30 cellular contexts compared by ENCODE assay signal in the genomic region with DNA sequence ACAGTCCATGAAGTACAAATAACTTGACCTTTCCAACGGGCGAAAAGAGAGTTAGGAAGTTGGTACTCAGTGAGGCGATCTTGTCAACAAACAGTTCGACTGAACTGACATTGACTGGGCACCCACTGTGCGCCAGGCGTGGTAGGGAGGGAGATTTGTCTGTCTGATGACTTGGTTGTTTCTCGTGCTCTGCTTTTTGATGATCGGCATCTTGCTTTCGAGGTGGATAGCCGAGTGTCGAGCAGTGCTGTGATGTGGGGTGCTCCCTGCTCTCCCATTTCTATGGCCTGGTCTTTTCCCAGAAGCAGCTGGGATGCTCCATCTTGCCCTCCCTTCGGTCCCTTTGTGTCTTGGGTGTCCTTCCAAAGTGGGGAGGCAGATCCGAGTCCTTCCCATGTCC. TPM values are rescaled to one million over a fixed set of nuclear protein-coding genes. Genes with fewer than 3 reads are reported as not detected.
DNase-seq lines count a peak whose midpoint lies in the region; ATAC-seq and TF ChIP-seq lines count a peak whose summit lies in the region.
"Had no signal": no experiment of that assay in that cellular context is flagged by ENCODE, and none has a peak within 500 bp of the region (broad histone marks: within the 10 kb centered on the region; RNA-seq: fewer than 3 reads in every experiment).

No MANE protein-coding gene starts in this region.

- peaks cover 19% of the 10 kb centered on the region for H3K4me1 Mint-ChIP-seq in GM23338
- peaks cover 41% of the 10 kb centered on the region for H3K4me1 Mint-ChIP-seq in brain
- H3K4me1 Mint-ChIP-seq: naive thymus-derived CD8-positive, alpha-beta T cell; stimulated activated effector memory CD8-positive, alpha-beta T cell treated with anti-CD3 and anti-CD28 coated beads, Interleukin-12 subunit alpha, Interleukin-12 subunit beta, amount 100 ng/mL, for 72 hours; T-helper 17 cell had no signal

- H3K27me3 Mint-ChIP-seq in GM23338 (ENCODE audit: insufficient read depth, low read depth, poor library complexity): peaks cover 7% of the 10 kb centered on the region
- H3K27me3 Mint-ChIP-seq in brain: peaks cover 5% of the 10 kb centered on the region
- H3K27me3 Mint-ChIP-seq: dendritic cell treated with granulocyte-macrophage colony-stimulating factor and Interleukin-4, amounts not matched to agents 40 ng/mL and 50 ng/mL, for 4 days had no signal

- H3K9me3 ChIP-seq in muscle layer of colon (ENCODE audit: low read length) (no peaks in the 10 kb centered on the region), sigmoid colon (no peaks in the 10 kb centered on the region), heart left ventricle (peaks cover 0 to 6% (median 0%) of the 10 kb centered on the region in 12 donors), upper lobe of right lung (no peaks in the 10 kb centered on the region)
- H3K9me3 ChIP-seq: A549, ascending aorta, esophagus squamous epithelium, pancreas, SK-N-SH had no signal

- H3K9me3 Mint-ChIP-seq in GM23338 (peaks cover 11% of the 10 kb centered on the region; the same call in 2 of the 3 replicates), brain (peaks cover 6 to 23% (median 18%) of the 10 kb centered on the region in 5 experiments)
- H3K9me3 Mint-ChIP-seq: activated T-helper 2 cell treated with anti-CD3 and anti-CD28 coated beads, Interferon-gamma antibody, Interleukin-2, Interleukin-4, amounts not matched to agents 10 μg/mL and 5 μg/mL and 100 μg/mL, durations not matched to agents 14 hours and 24 hours and 36 hours had no signal

- H3K27me3 ChIP-seq in GM23338 (ENCODE audit: insufficient read depth) (no peaks in the 10 kb centered on the region), muscle layer of colon (ENCODE audit: control insufficient read depth in 1 of 2, insufficient read depth in 2 of 2, low read length in 2 of 2) (no peaks in the 10 kb centered on the region), sigmoid colon (no peaks in the 10 kb centered on the region), heart left ventricle (no peaks in the 10 kb centered on the region), upper lobe of right lung (no peaks in the 10 kb centered on the region)
- H3K27me3 ChIP-seq: ascending aorta, esophagus squamous epithelium, pancreas had no signal

- peaks cover 6% of the 10 kb centered on the region; the same call in 1 of the 2 replicates for H3K9me2 ChIP-seq in GM23338 (ENCODE audit: insufficient read depth)
- H3K9me2 ChIP-seq: SK-N-SH had no signal

- ATAC-seq in GM23338: peak; percentile 12
- ATAC-seq in heart left ventricle: no peak
- no peak for ATAC-seq in GM18909 (IDR thresholded peaks at IDR 0.05; ENCODE audit: poor library complexity, unreplicated experiment)
- ATAC-seq in upper lobe of right lung: no peak
- ATAC-seq: A549; activated CD8-positive, alpha-beta T cell treated with anti-CD3 and anti-CD28 coated beads for 36 hours; CD8-positive, alpha-beta T cell; naive thymus-derived CD8-positive, alpha-beta T cell; stimulated activated effector memory CD8-positive, alpha-beta T cell treated with anti-CD3 and anti-CD28 coated beads, Interleukin-12 subunit alpha, Interleukin-12 subunit beta, amount 100 ng/mL, for 72 hours; T-helper 17 cell had no signal

- no peaks in the 10 kb centered on the region for H3F3A ChIP-seq in GM23338 (replicated peaks; ENCODE audit: low read depth)

- no peak for TF ChIP-seq CTCF in GM23338 (conservative IDR thresholded peaks at IDR 0.05; ENCODE audit: low read depth in 2 of 2)
- no peak for TF ChIP-seq CTCF in brain (conservative IDR thresholded peaks at IDR 0.05)
- TF ChIP-seq CTCF in sigmoid colon (IDR thresholded peaks at IDR 0.05): no peak
- TF ChIP-seq CTCF in heart left ventricle (IDR thresholded peaks at IDR 0.05): no peak
- TF ChIP-seq CTCF in upper lobe of right lung (IDR thresholded peaks at IDR 0.05): no peak

- peak overlapping the region; percentile 23 for H3K9ac ChIP-seq in muscle layer of colon (ENCODE audit: low read length)
- H3K9ac ChIP-seq: SK-N-SH had no signal

- DNase-seq in GM23338 (ENCODE audit: low spot score) (no peak), sigmoid colon (no peak), heart left ventricle (no peak), upper lobe of right lung (no peak)
- DNase-seq in activated naive CD4-positive, alpha-beta T cell (lab: John Stamatoyannopoulos, UW): no peak
- DNase-seq: activated CD4-positive, alpha-beta T cell treated with anti-CD3 and anti-CD28 coated beads for 1 hour; activated CD8-positive, alpha-beta T cell treated with anti-CD3 and anti-CD28 coated beads for 36 hours; CD8-positive, alpha-beta T cell; esophagus squamous epithelium; HCEC 1CT; Karpas-422; left lung; MV-4-11; naive thymus-derived CD8-positive, alpha-beta T cell; NCI-H146; OCI-M1; pancreas; SK-N-SH; stimulated activated CD4-positive, alpha-beta T cell treated with anti-CD3 and anti-CD28 coated beads, Interleukin-12 subunit alpha, Interleukin-12 subunit beta, amount 100 ng/mL, for 4 hours; stimulated activated CD4-positive, alpha-beta T cell treated with anti-CD3 and anti-CD28 coated beads, Interleukin-4, amount 100 ng/mL, for 1 hour; T-helper 17 cell had no signal

- no peak for TF ChIP-seq POLR2A in sigmoid colon (IDR thresholded peaks at IDR 0.05)
- no peak for TF ChIP-seq POLR2A in heart left ventricle (IDR thresholded peaks at IDR 0.05)

- H3K4me3 ChIP-seq in GM23338: no peak overlapping the region
- H3K4me3 ChIP-seq in muscle layer of colon (ENCODE audit: low read depth in 1 of 2, low read length in 2 of 2): no peak overlapping the region
- H3K4me3 ChIP-seq in sigmoid colon: no peak overlapping the region
- no peak overlapping the region for H3K4me3 ChIP-seq in heart left ventricle
- no peak overlapping the region for H3K4me3 ChIP-seq in upper lobe of right lung
- H3K4me3 ChIP-seq: A549, esophagus squamous epithelium, left lung, pancreas had no signal

- H4K20me1 ChIP-seq in GM23338 (replicated peaks; ENCODE audit: insufficient read depth): no peaks in the 10 kb centered on the region

- intact Hi-C loops in sigmoid colon (cut with DNase I): loop anchor here (5.0 kb wide), 1 partner anchor 54 kb away; no protein-coding TSS in a partner anchor
- intact Hi-C loops in heart left ventricle (cut with DNase I): no loop called here
- intact Hi-C loops in upper lobe of right lung (cut with DNase I): no loop called here

- H3K4me1 ChIP-seq in GM23338 (ENCODE audit: insufficient read depth) (peaks cover 7% of the 10 kb centered on the region; the same call in 1 of the 2 replicates), muscle layer of colon (ENCODE audit: insufficient read depth, low read length) (peaks cover 16% of the 10 kb centered on the region), sigmoid colon (peaks cover 0 to 41% (median 21%) of the 10 kb centered on the region in 4 donors), heart left ventricle (peaks cover 0 to 10% (median 2%) of the 10 kb centered on the region in 12 donors), upper lobe of right lung (no peaks in the 10 kb centered on the region)
- H3K4me1 ChIP-seq: A549, left lung, pancreas had no signal

- H3K36me3 Mint-ChIP-seq in GM23338 (ENCODE audit: low read depth): no peaks in the 10 kb centered on the region
- H3K36me3 Mint-ChIP-seq in brain: peaks cover 9% of the 10 kb centered on the region
- H3K36me3 Mint-ChIP-seq: CD8-positive, alpha-beta T cell; stimulated activated effector memory CD8-positive, alpha-beta T cell treated with anti-CD3 and anti-CD28 coated beads, Interleukin-12 subunit alpha, Interleukin-12 subunit beta, amount 100 ng/mL, for 72 hours had no signal

- 91 to 94% methylated on average over 13 of the region's 13 CpGs for WGBS in sigmoid colon, 2 donors
- WGBS in heart left ventricle, 4 donors: 86 to 92% (median 89%) methylated on average over 13 of the region's 13 CpGs

- H3K4me3 Mint-ChIP-seq in GM23338: no peak overlapping the region
- H3K4me3 Mint-ChIP-seq in brain: peak overlapping the region in 1 of 5 experiments; percentile 77
- H3K4me3 Mint-ChIP-seq: activated CD8-positive, alpha-beta T cell treated with anti-CD3 and anti-CD28 coated beads for 36 hours; activated naive CD8-positive, alpha-beta T cell; CD8-positive, alpha-beta T cell; dendritic cell treated with granulocyte-macrophage colony-stimulating factor and Interleukin-4, amounts not matched to agents 40 ng/mL and 50 ng/mL, for 4 days; naive thymus-derived CD8-positive, alpha-beta T cell; stimulated activated effector memory CD8-positive, alpha-beta T cell treated with anti-CD3 and anti-CD28 coated beads, Interleukin-12 subunit alpha, Interleukin-12 subunit beta, amount 100 ng/mL, for 72 hours; T-helper 17 cell had no signal

- H2AFZ ChIP-seq in GM23338: peak overlapping the region; percentile 67; the same call in 1 of the 2 replicates

- H3K79me2 ChIP-seq in GM23338 (replicated peaks; ENCODE audit: insufficient read depth): no peaks in the 10 kb centered on the region

- no peak for TF ChIP-seq EP300 in sigmoid colon (IDR thresholded peaks at IDR 0.05)

- H3K27ac ChIP-seq in GM23338 (ENCODE audit: low read depth) (peak overlapping the region; percentile 28; the same call in 1 of the 2 replicates), muscle layer of colon (ENCODE audit: low read depth, low read length) (peak overlapping the region; percentile 57), sigmoid colon (peak overlapping the region in 3 of 4 donors; percentile 72 to 77 (median 76)), heart left ventricle (peak overlapping the region in 2 of 12 donors; percentile 26 to 62), upper lobe of right lung (no peak overlapping the region)
- H3K27ac ChIP-seq: A549, left lung, pancreas had no signal

- H3K36me3 ChIP-seq in GM23338 (ENCODE audit: insufficient read depth): no peaks in the 10 kb centered on the region
- H3K36me3 ChIP-seq in muscle layer of colon (ENCODE audit: insufficient read depth, low read length): no peaks in the 10 kb centered on the region
- H3K36me3 ChIP-seq in sigmoid colon: no peaks in the 10 kb centered on the region
- H3K36me3 ChIP-seq in heart left ventricle: no peaks in the 10 kb centered on the region
- H3K36me3 ChIP-seq in upper lobe of right lung: no peaks in the 10 kb centered on the region
- H3K36me3 ChIP-seq: ascending aorta, esophagus squamous epithelium, left lung, pancreas had no signal

- H3K4me2 ChIP-seq in GM23338: peak overlapping the region; percentile 18; the same call in 1 of the 2 replicates
- H3K4me2 ChIP-seq: A549, SK-N-SH had no signal

- H3K27ac Mint-ChIP-seq in GM23338 (peak overlapping the region; percentile 91; the same call in 1 of the 2 replicates), brain (peak overlapping the region; percentile 73 to 92 (median 86))
- H3K27ac Mint-ChIP-seq: activated CD8-positive, alpha-beta T cell treated with anti-CD3 and anti-CD28 coated beads for 36 hours; activated naive CD8-positive, alpha-beta T cell; activated T-helper 2 cell treated with anti-CD3 and anti-CD28 coated beads, Interferon-gamma antibody, Interleukin-2, Interleukin-4, amounts not matched to agents 10 μg/mL and 5 μg/mL and 100 μg/mL, durations not matched to agents 14 hours and 24 hours and 36 hours; CD8-positive, alpha-beta T cell; dendritic cell treated with granulocyte-macrophage colony-stimulating factor and Interleukin-4, amounts not matched to agents 40 ng/mL and 50 ng/mL, for 4 days; naive thymus-derived CD8-positive, alpha-beta T cell; stimulated activated effector memory CD8-positive, alpha-beta T cell treated with anti-CD3 and anti-CD28 coated beads, Interleukin-12 subunit alpha, Interleukin-12 subunit beta, amount 100 ng/mL, for 72 hours; T-helper 17 cell had no signal

RNA-seq across cellular contexts. Expression of a gene that starts 30.4 kb away (rescaled TPM):
- total RNA-seq in GM23338 (2014; rRNA removed; shearing (Covaris generic)): 40.4 and 49.6 TPM in 2 replicates
- polyA plus RNA-seq in GM23338 (2016; fragmentation: Nextera tagmentation; extraction: Ambion mirVana) (31.2 and 39.3 TPM in 2 replicates), brain (ENCODE audit: insufficient read depth, low read depth, low replicate concordance) (9.0 TPM), sigmoid colon (1 to 10 TPM; 6.0 to 7.9 (median 6.5) TPM), heart left ventricle (10 to 100 TPM in 1 of 2 donors, 1 to 10 TPM in 1; 4.0 to 13.7 TPM)
- total RNA-seq in sigmoid colon (1 to 10 TPM; 4.2 to 9.7 (median 7.2) TPM), heart left ventricle (1 to 10 TPM; 1.8 to 7.0 (median 3.5) TPM), upper lobe of right lung (5.2 TPM)
- total RNA-seq: ascending aorta had no signal
